In the genomic region with DNA sequence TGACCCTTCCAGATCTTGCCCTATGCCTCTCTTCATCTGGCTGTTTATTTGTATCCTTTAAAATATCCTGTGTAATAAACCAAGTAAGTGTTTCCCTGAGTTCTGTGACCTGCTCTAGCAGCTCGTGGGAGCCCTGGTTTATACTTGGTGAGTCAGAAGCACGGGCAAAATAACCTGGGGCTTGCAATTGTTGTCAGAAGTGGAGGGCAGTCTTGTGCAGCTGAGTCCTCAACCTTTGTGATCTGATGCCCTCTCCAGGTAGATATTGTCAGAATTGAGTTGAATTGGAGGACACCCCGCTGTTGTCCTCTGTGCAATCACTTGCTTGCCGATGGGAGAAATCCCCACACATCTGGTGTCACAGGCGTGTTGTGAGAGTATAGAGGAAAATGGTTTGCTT, we compare ENCODE assay signal across 24 cellular contexts.
A peak's percentile ranks its signal among the peaks of the same experiment; 100 is the strongest.
DNase-seq lines count a peak whose midpoint lies in the region; ATAC-seq lines count a peak whose summit lies in the region.
"Had no signal": no experiment of that assay in that cellular context is flagged by ENCODE, and none has a peak within 500 bp of the region (broad histone marks: within the 10 kb centered on the region; RNA-seq: fewer than 3 reads in every experiment).

No MANE protein-coding gene starts in this region.

- DNase-seq in NCI-H1417 (lab: John Stamatoyannopoulos, UW) (peak in 2 of 3 experiments; percentile 22 to 46), NCI-H1417 treated with DMSO at 0.1 percent for 48 hours (lab: John Stamatoyannopoulos, UW) (no peak), NCI-H226 (peak; percentile 20), astrocyte of the hippocampus (ENCODE audit: low read depth, low spot score) (peak; percentile 16), kidney tubule cell (ENCODE audit: low spot score) (peak; percentile 31), GM03348 (ENCODE audit: low spot score) (no peak)
- DNase-seq: 8988T; activated B cell treated with CpG ODN at 0.5 μM for 24 hours; activated CD8-positive, alpha-beta T cell treated with anti-CD3 and anti-CD28 coated beads, Interleukin-2, amount 10 ng/mL, durations not matched to agents 7 days and 5 days; activated T-cell treated with anti-CD3 and anti-CD28 coated beads, Interleukin-2, amount 50 U/mL, for 1 hour; adrenal gland; AML-193; CD8-positive, alpha-beta memory T cell; head of caudate nucleus; left lung; MG63; NCI-H187; NCI-H345; nephron progenitor cell; upper lobe of left lung had no signal

- ATAC-seq in GM18868 (IDR thresholded peaks at IDR 0.05; ENCODE audit: unreplicated experiment) (no peak), HG02938 (IDR thresholded peaks at IDR 0.05; ENCODE audit: unreplicated experiment) (no peak)
- ATAC-seq: activated CD8-positive, alpha-beta T cell treated with anti-CD3 and anti-CD28 coated beads, Interleukin-2, amount 10 ng/mL, durations not matched to agents 7 days and 5 days; left lung; sciatic nerve; SK-N-SH treated with all-trans-retinoic acid at 6 μM for 48 hours had no signal

Comparison
In these comparisons a context has a peak if more than half of its experiments do, and no peak if none do; other contexts are left out.
1. DNase-seq: peak in NCI-H1417 (2 of 3), NCI-H226 (single experiment), astrocyte of the hippocampus (single experiment) and kidney tubule cell (single experiment); none in NCI-H1417 treated with DMSO at 0.1 percent for 48 hours (single experiment) and GM03348 (single experiment).